ENCODE assay signal across 8 cellular contexts in genomic region chr1:2189459-2190425, GRCh38. TPM values are rescaled to one million over a fixed set of nuclear protein-coding genes. Genes with fewer than 3 reads are reported as not detected.
DNase-seq lines count a peak whose midpoint lies in the region; ATAC-seq, FAIRE-seq and TF ChIP-seq lines count a peak whose summit lies in the region.

No MANE protein-coding gene starts in this region.

- peak; percentile 57 for ATAC-seq in HG03342 (IDR thresholded peaks at IDR 0.05; ENCODE audit: unreplicated experiment)
- ATAC-seq in HG03439 (IDR thresholded peaks at IDR 0.05; ENCODE audit: unreplicated experiment): no peak

- no peak for TF ChIP-seq POLR2A in GM12891 (IDR thresholded peaks at IDR 0.05; ENCODE audit: low read depth, low read length)

- FAIRE-seq in GM12891 (lab: Jason Lieb, UNC): peak; percentile 94

- DNase-seq in GM12891 (ENCODE audit: insufficient read length, low spot score) (peak; percentile 96), NCI-H82 (lab: John Stamatoyannopoulos, UW) (peak; percentile 97), lung microvascular endothelial cell (ENCODE audit: low read depth in 2 of 2) (peak; percentile 96 to 97)
- DNase-seq in activated CD8-positive, alpha-beta memory T cell treated with anti-CD3 and anti-CD28 coated beads for 24 hours: peak; percentile 95
- peak; percentile 87 for DNase-seq in effector CD4-positive, alpha-beta T cell
- DNase-seq in stimulated activated CD4-positive, alpha-beta T cell treated with anti-CD3 and anti-CD28 coated beads, TNF-alpha, amount 100 ng/mL, for 1 hour (ENCODE audit: low read depth in 3 of 3, low spot score in 1 of 3): peak; percentile 82 to 86 (median 83)

TF ChIP-seq in GM12891, 5 proteins besides CTCF, POLR2A, EP300 and RAD21:
- TF ChIP-seq SPI1 (IDR thresholded peaks at IDR 0.05; ENCODE audit: low read depth, low read length) (no peak), TAF1 (IDR thresholded peaks at IDR 0.05; ENCODE audit: low read depth, low read length) (no peak), POLR2AphosphoS5 (IDR thresholded peaks at IDR 0.05; ENCODE audit: low read depth, low read length) (no peak), POU2F2 (IDR thresholded peaks at IDR 0.05; ENCODE audit: low read depth, low read length) (no peak), PAX5 (IDR thresholded peaks at IDR 0.05; ENCODE audit: insufficient read depth, low read length, severe bottlenecking) (no peak)
TF ChIP-seq in GM12891: peak in this region for 0.

RNA-seq across cellular contexts. Expression of gene FAAP20, which starts 4.8 kb away (rescaled TPM):
- 47.2 TPM for polyA plus RNA-seq in GM12891 (2012; ENCODE audit: low read depth, missing spikeins)
- total RNA-seq in lung microvascular endothelial cell: 14.8 and 19.8 TPM in 2 replicates

RNA-seq across cellular contexts. Expression of gene SKI, which starts 38.4 kb away (rescaled TPM):
- polyA plus RNA-seq in GM12891 (2012; ENCODE audit: low read depth, missing spikeins): 3.2 TPM
- total RNA-seq in lung microvascular endothelial cell: 11.8 and 18.3 TPM in 2 replicates
